Comparison of ENCODE assay signal across 23 cellular contexts in the genomic region with DNA sequence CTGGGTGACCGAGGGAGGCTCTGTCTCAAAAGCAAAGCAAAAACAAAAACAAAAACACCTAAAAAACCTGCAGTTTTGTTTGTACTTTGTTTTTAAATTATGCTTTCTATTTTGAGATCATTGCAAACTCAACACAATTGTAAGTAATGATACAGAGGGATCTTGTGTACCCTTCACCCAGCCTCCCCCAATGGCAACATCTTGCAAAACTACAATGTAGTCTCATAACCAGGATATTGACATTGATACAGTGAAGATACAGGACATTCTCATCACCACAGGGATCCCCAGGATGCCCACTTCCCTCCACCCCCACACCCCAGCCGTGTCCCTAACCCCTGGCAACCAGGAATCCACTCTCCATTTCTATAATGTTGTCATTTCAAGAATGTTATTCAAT. TPM values are rescaled to one million over a fixed set of nuclear protein-coding genes. Genes with fewer than 3 reads are reported as not detected.
DNase-seq lines count a peak whose midpoint lies in the region; ATAC-seq, FAIRE-seq and TF ChIP-seq lines count a peak whose summit lies in the region.
"Had no signal": no experiment of that assay in that cellular context is flagged by ENCODE, and none has a peak within 500 bp of the region (broad histone marks: within the 10 kb centered on the region; RNA-seq: fewer than 3 reads in every experiment).

No MANE protein-coding gene starts in this region.

- no peak overlapping the region for H2AFZ ChIP-seq in K562 (ENCODE audit: low read depth, low read length)
- H2AFZ ChIP-seq: GM23338 had no signal

- H3K9me3 ChIP-seq in K562 (replicated peaks; ENCODE audit: control insufficient read depth, insufficient read depth, low read depth, low read length) (no peaks in the 10 kb centered on the region), neutrophil (peaks cover 12% of the 10 kb centered on the region)

- peak overlapping the region; percentile 87 to 96 (median 93) for H3K27ac Mint-ChIP-seq in CD14-positive monocyte
- H3K27ac Mint-ChIP-seq: CD8-positive, alpha-beta T cell; GM23338; HFFc6; IgD-negative memory B cell had no signal

- DNase-seq in CD14-positive monocyte (ENCODE audit: low spot score): no peak
- DNase-seq in K562 (ENCODE audit: extremely low read depth in 1 of 4, low spot score in 3 of 4): no peak
- DNase-seq in dorsolateral prefrontal cortex: no peak
- DNase-seq in COLO829 (ENCODE audit: low spot score): no peak
- DNase-seq: CD8-positive, alpha-beta T cell; COR-L47; DMS 273 treated with DMSO at 0.1 percent for 48 hours; DMS53; HCEC 1CT; HFFc6; KG1 had no signal

- H3K9me3 Mint-ChIP-seq in CD14-positive monocyte: peaks cover 0 to 12% (median 4%) of the 10 kb centered on the region in 7 donors
- H3K9me3 Mint-ChIP-seq: GM23338, HFFc6, IgD-negative memory B cell had no signal

- WGBS in K562 (ENCODE audit: insufficient coverage, low coverage, missing lambda C conversion rate): 58% methylated on average over 2 of the region's 2 CpGs

- intact Hi-C loops in CD14-positive monocyte (cut with micrococcal nuclease) (no loop called here), K562 (cut with micrococcal nuclease) (no loop called here), dorsolateral prefrontal cortex (cut with DNase I) (no loop called here)

- no peaks in the 10 kb centered on the region for H4K20me1 ChIP-seq in K562 (replicated peaks; ENCODE audit: control insufficient read depth, insufficient read depth, low read length)

- H3K4me3 ChIP-seq in K562: no peak overlapping the region
- H3K4me3 ChIP-seq in neutrophil (ENCODE audit: low read depth in 1 of 2, low read length in 1 of 2): peak overlapping the region in 1 of 2 experiments; percentile 20
- H3K4me3 ChIP-seq in dorsolateral prefrontal cortex: peak overlapping the region in 5 of 59 donors; percentile 16 to 45 (median 29)
- H3K4me3 ChIP-seq: A549, GM23338 had no signal

- TF ChIP-seq POLR2A in K562 (conservative IDR thresholded peaks at IDR 0.05): no peak

- H3K27ac ChIP-seq in K562 (ENCODE audit: extremely low read depth, low read depth, low read length) (no peak overlapping the region), neutrophil (peak overlapping the region; percentile 100), dorsolateral prefrontal cortex (peak overlapping the region in 3 of 59 donors; percentile 35 to 63 (median 41))
- H3K27ac ChIP-seq: 22Rv1, A549, C4-2B had no signal

- no peak overlapping the region for H3K4me2 ChIP-seq in K562 (ENCODE audit: insufficient read depth, low read length)
- H3K4me2 ChIP-seq: A549, GM23338 had no signal

- no peaks in the 10 kb centered on the region for H3K79me2 ChIP-seq in K562 (ENCODE audit: control insufficient read depth, insufficient read depth, low read length)

- no peak for TF ChIP-seq CTCF in CD14-positive monocyte (IDR thresholded peaks at IDR 0.05)
- TF ChIP-seq CTCF in K562 (IDR thresholded peaks at IDR 0.05 in 2 of 3, conservative IDR thresholded peaks at IDR 0.05 in 1 of 3; ENCODE audit: insufficient read depth in 2 of 3, low read depth in 1 of 3, low read length in 3 of 3): no peak
- no peak for TF ChIP-seq CTCF in neutrophil (IDR thresholded peaks at IDR 0.05)
- no peak for TF ChIP-seq CTCF in dorsolateral prefrontal cortex (IDR thresholded peaks at IDR 0.05 in 54 of 56, conservative IDR thresholded peaks at IDR 0.05 in 2 of 56; ENCODE audit: low read depth in 1 of 56, partially characterized antibody in 56 of 56)

- peaks cover 44 to 58% of the 10 kb centered on the region in 2 donors for H3K36me3 Mint-ChIP-seq in CD14-positive monocyte
- H3K36me3 Mint-ChIP-seq: CD8-positive, alpha-beta T cell; IgD-negative memory B cell had no signal

- H3K4me1 ChIP-seq in K562 (replicated peaks in 1 of 2; ENCODE audit: control insufficient read depth in 2 of 2, insufficient read depth in 2 of 2, low read length in 2 of 2): peaks cover 7 to 22% of the 10 kb centered on the region in 2 experiments; a peak in 4 of 5 replicates
- H3K4me1 ChIP-seq in neutrophil (ENCODE audit: control insufficient read depth in 1 of 2, insufficient read depth in 1 of 2, low read depth in 1 of 2, low read length in 1 of 2): peaks cover 91 to 92% of the 10 kb centered on the region in 2 experiments
- H3K4me1 ChIP-seq: A549 had no signal

- H3K9ac ChIP-seq in K562 (ENCODE audit: insufficient read depth in 1 of 2, low read depth in 2 of 2, low read length in 2 of 2): no peak overlapping the region

- BruUV-seq in K562 (replicated peaks; lab: Mats Ljungman, UMichigan): no TSS peak

- no peaks in the 10 kb centered on the region for H3K36me3 ChIP-seq in K562 (ENCODE audit: control insufficient read depth, insufficient read depth, low read length)
- peaks cover 60% of the 10 kb centered on the region for H3K36me3 ChIP-seq in neutrophil

- peaks cover 71% of the 10 kb centered on the region for H3K4me1 Mint-ChIP-seq in CD14-positive monocyte
- H3K4me1 Mint-ChIP-seq: GM23338, IgD-negative memory B cell had no signal

- ATAC-seq in K562: no peak
- ATAC-seq in GM21529 (IDR thresholded peaks at IDR 0.05; ENCODE audit: unreplicated experiment): no peak
- ATAC-seq: A549; CD8-positive, alpha-beta T cell; GM23338 had no signal

- peaks cover 2 to 9% (median 8%) of the 10 kb centered on the region in 3 donors for H3K27me3 Mint-ChIP-seq in CD14-positive monocyte (ENCODE audit: low read depth in 3 of 3)

- FAIRE-seq in K562 (lab: Jason Lieb, UNC): no peak
- FAIRE-seq: A549, G401.6, GM12892, H54, HTR-8/SVneo had no signal

- peak overlapping the region in 1 of 2 donors; percentile 26 for H3K4me3 Mint-ChIP-seq in CD14-positive monocyte
- H3K4me3 Mint-ChIP-seq: CD8-positive, alpha-beta T cell; GM23338; HFFc6; IgD-negative memory B cell had no signal

- H3K9me1 ChIP-seq in K562 (ENCODE audit: control insufficient read depth, insufficient read depth, low read length): no peaks in the 10 kb centered on the region

- in situ Hi-C loops in K562 (cut with MboI): no loop called here

- no peak for TF ChIP-seq RAD21 in K562 (CRISPR knock-in tag; conservative IDR thresholded peaks at IDR 0.05 in 1 of 2, IDR thresholded peaks at IDR 0.05 in 1 of 2)

- no peak for TF ChIP-seq EP300 in K562 (IDR thresholded peaks at IDR 0.05; ENCODE audit: low read length)

- CTCF ChIA-PET in K562 (lab: Yijun Ruan, JAX; ENCODE audit: low intra/inter-chr PET ratio): interaction anchor here (0.6 kb wide), 1 partner anchor 33 kb away, joined by 3 read pairs; no protein-coding TSS in a partner anchor

- POLR2A ChIA-PET in K562 (lab: Yijun Ruan, JAX): no interaction called here

- H3K27me3 ChIP-seq in K562 (ENCODE audit: control insufficient read depth in 2 of 2, insufficient read depth in 2 of 2, low read length in 2 of 2) (no peaks in the 10 kb centered on the region; a peak in 1 of 5 replicates), neutrophil (no peaks in the 10 kb centered on the region), dorsolateral prefrontal cortex (peaks cover 0 to 17% (median 0%) of the 10 kb centered on the region in 45 donors)

RNA-seq across cellular contexts. Expression of a gene that starts 10.4 kb away (rescaled TPM):
- polyA plus RNA-seq in CD14-positive monocyte: 1 to 10 TPM; 2.4 to 4.3 TPM
- total RNA-seq in K562 (2011; cell fraction: chromatin; rRNA removed; ENCODE audit: low replicate concordance): 0.77 and 1.6 TPM in 2 replicates
- 1.2 and 1.4 TPM in 2 replicates for total RNA-seq in K562 (2011; cell fraction: nucleolus; rRNA removed)
- 0.66 and 0.92 TPM in 2 replicates for total RNA-seq in K562 (2011; cell fraction: nucleoplasm; rRNA removed)
- 0.78 and 1.1 TPM in 2 replicates for total RNA-seq in K562 (2014; rRNA removed)
- total RNA-seq in K562 (2014; rRNA removed; fragmentation: Illumina TruSeq; extraction: Trizol): 0.07 and 0.13 TPM in 2 replicates
- total RNA-seq in K562 (2015; rRNA removed; fragmentation: Illumina TruSeq; extraction: Trizol): 0.04 and 0.15 TPM in 2 replicates
- total RNA-seq in K562 (2021): 0.51 and 0.63 TPM in 2 replicates
- 0.15 and 0.21 TPM in 2 replicates for polyA plus RNA-seq in K562 (2011; rRNA removed)
- polyA plus RNA-seq in K562 (2011; cell fraction: cytosol; rRNA removed): 0.12 and 0.69 TPM in 2 replicates
- polyA plus RNA-seq in K562 (2011; cell fraction: nucleus; rRNA removed): 0.74 and 1.5 TPM in 2 replicates
- 0.22 TPM in 2 replicates for polyA plus RNA-seq in K562 (2012)
- polyA plus RNA-seq in K562 (2014; fragmentation: Illumina TruSeq; extraction: Trizol): 0.10 and 0.28 TPM in 2 replicates
- under 1 TPM; 0.01 to 0.13 TPM for polyA plus RNA-seq in K562 (2014; fragmentation: Nextera tagmentation; extraction: Ambion mirVana)
- polyA plus RNA-seq in K562 (2014; rRNA removed): 0.24 and 0.43 TPM in 2 replicates
- 0.06 and 0.53 TPM in 2 replicates for polyA minus RNA-seq in K562 (2011; rRNA and poly(A)+ RNA removed)
- polyA minus RNA-seq in K562 (2011; cell fraction: cytosol; rRNA and poly(A)+ RNA removed): 0.19 TPM in 1 of 2 replicates, not detected in the other
- polyA minus RNA-seq in K562 (2011; cell fraction: nucleus; rRNA and poly(A)+ RNA removed): 0.33 and 0.40 TPM in 2 replicates
- total RNA-seq in dorsolateral prefrontal cortex: 1 to 10 TPM in 102 of 120 experiments, under 1 TPM in 18; 0.35 to 4.8 (median 1.8) TPM
- total RNA-seq: CD8-positive, alpha-beta T cell had no signal
- polyA plus RNA-seq: BJ, GM23338 had no signal

RNA-seq across cellular contexts. Expression of a gene that starts 11.9 kb away (rescaled TPM):
- polyA plus RNA-seq in CD14-positive monocyte (100 to 1,000 TPM; 143 to 320 TPM), K562 (2011; rRNA removed) (0.11 and 0.46 TPM in 2 replicates), K562 (2014; fragmentation: Illumina TruSeq; extraction: Trizol) (0.06 and 0.17 TPM in 2 replicates), K562 (2014; fragmentation: Nextera tagmentation; extraction: Ambion mirVana) (under 1 TPM; 0.17 TPM), K562 (2014; rRNA removed) (0.09 TPM in 1 of 2 replicates, not detected in the other)
- total RNA-seq in K562 (2011; cell fraction: chromatin; rRNA removed; ENCODE audit: low replicate concordance): 3.1 and 4.0 TPM in 2 replicates
- total RNA-seq in K562 (2011; cell fraction: nucleolus; rRNA removed): 1.4 and 1.7 TPM in 2 replicates
- total RNA-seq in K562 (2011; cell fraction: nucleoplasm; rRNA removed): 1.1 and 2.1 TPM in 2 replicates
- total RNA-seq in K562 (2014; rRNA removed) (not detected in 2 replicates), K562 (2014; rRNA removed; fragmentation: Illumina TruSeq; extraction: Trizol) (not detected in 2 replicates), K562 (2015; rRNA removed; fragmentation: Illumina TruSeq; extraction: Trizol) (0.08 and 0.40 TPM in 2 replicates), K562 (2021) (0.51 and 1.6 TPM in 2 replicates), dorsolateral prefrontal cortex (10 to 100 TPM in 11 of 120 experiments, 1 to 10 TPM in 108, under 1 TPM in 1; 0.67 to 19.3 (median 5.1) TPM)
- polyA plus RNA-seq in K562 (2011; cell fraction: cytosol; rRNA removed): 0.10 and 0.12 TPM in 2 replicates
- 1.8 and 3.6 TPM in 2 replicates for polyA plus RNA-seq in K562 (2011; cell fraction: nucleus; rRNA removed)
- 0.12 and 1.2 TPM in 2 replicates for polyA plus RNA-seq in K562 (2012)
- not detected in 2 replicates for polyA minus RNA-seq in K562 (2011; rRNA and poly(A)+ RNA removed)
- polyA minus RNA-seq in K562 (2011; cell fraction: cytosol; rRNA and poly(A)+ RNA removed): 3.0 TPM in 1 of 2 replicates, not detected in the other
- 0.67 TPM in 1 of 2 replicates, not detected in the other for polyA minus RNA-seq in K562 (2011; cell fraction: nucleus; rRNA and poly(A)+ RNA removed)
- total RNA-seq: GM23338 had no signal

RNA-seq across cellular contexts. Expression of a gene that starts 27.5 kb away (rescaled TPM):
- 1 to 10 TPM; 3.4 to 3.8 TPM for polyA plus RNA-seq in CD14-positive monocyte
- total RNA-seq in K562 (2011; cell fraction: chromatin; rRNA removed; ENCODE audit: low replicate concordance): 53.0 and 146 TPM in 2 replicates
- 97.4 and 98.7 TPM in 2 replicates for total RNA-seq in K562 (2011; cell fraction: nucleolus; rRNA removed)
- 51.2 and 61.0 TPM in 2 replicates for total RNA-seq in K562 (2011; cell fraction: nucleoplasm; rRNA removed)
- 32.9 and 39.8 TPM in 2 replicates for total RNA-seq in K562 (2014; rRNA removed)
- 8.7 and 10.8 TPM in 2 replicates for total RNA-seq in K562 (2014; rRNA removed; fragmentation: Illumina TruSeq; extraction: Trizol)
- 15.0 and 15.9 TPM in 2 replicates for total RNA-seq in K562 (2015; rRNA removed; fragmentation: Illumina TruSeq; extraction: Trizol)
- total RNA-seq in K562 (2021): 42.0 and 42.6 TPM in 2 replicates
- polyA plus RNA-seq in K562 (2011; rRNA removed): 9.6 and 13.9 TPM in 2 replicates
- 8.9 and 22.2 TPM in 2 replicates for polyA plus RNA-seq in K562 (2011; cell fraction: cytosol; rRNA removed)
- polyA plus RNA-seq in K562 (2011; cell fraction: nucleus; rRNA removed): 76.0 and 111 TPM in 2 replicates
- 22.3 and 23.7 TPM in 2 replicates for polyA plus RNA-seq in K562 (2012)
- polyA plus RNA-seq in K562 (2014; fragmentation: Illumina TruSeq; extraction: Trizol): 16.1 and 24.9 TPM in 2 replicates
- under 1 TPM; 0.36 to 0.41 TPM for polyA plus RNA-seq in K562 (2014; fragmentation: Nextera tagmentation; extraction: Ambion mirVana)
- polyA plus RNA-seq in K562 (2014; rRNA removed): 29.1 and 30.1 TPM in 2 replicates
- 7.0 and 11.3 TPM in 2 replicates for polyA minus RNA-seq in K562 (2011; rRNA and poly(A)+ RNA removed)
- polyA minus RNA-seq in K562 (2011; cell fraction: cytosol; rRNA and poly(A)+ RNA removed): 16.7 and 17.6 TPM in 2 replicates
- polyA minus RNA-seq in K562 (2011; cell fraction: nucleus; rRNA and poly(A)+ RNA removed): 30.8 and 33.1 TPM in 2 replicates
- 10 to 100 TPM in 118 of 120 experiments, 1 to 10 TPM in 2; 9.9 to 34.7 (median 16.9) TPM for total RNA-seq in dorsolateral prefrontal cortex

RNA-seq across cellular contexts. Expression of a gene that starts 46.9 kb away (rescaled TPM):
- polyA plus RNA-seq in CD14-positive monocyte (1 to 10 TPM; 6.5 to 7.3 TPM), K562 (2011; rRNA removed) (3.1 and 7.8 TPM in 2 replicates), K562 (2014; fragmentation: Illumina TruSeq; extraction: Trizol) (4.6 and 8.8 TPM in 2 replicates), K562 (2014; fragmentation: Nextera tagmentation; extraction: Ambion mirVana) (under 1 TPM; 0.71 to 0.87 TPM), K562 (2014; rRNA removed) (21.8 and 27.1 TPM in 2 replicates)
- total RNA-seq in K562 (2011; cell fraction: chromatin; rRNA removed; ENCODE audit: low replicate concordance): 3.9 and 14.1 TPM in 2 replicates
- total RNA-seq in K562 (2011; cell fraction: nucleolus; rRNA removed): 15.3 and 23.8 TPM in 2 replicates
- 10.9 and 11.0 TPM in 2 replicates for total RNA-seq in K562 (2011; cell fraction: nucleoplasm; rRNA removed)
- total RNA-seq in K562 (2014; rRNA removed) (11.3 and 15.0 TPM in 2 replicates), K562 (2014; rRNA removed; fragmentation: Illumina TruSeq; extraction: Trizol) (0.95 and 1.2 TPM in 2 replicates), K562 (2015; rRNA removed; fragmentation: Illumina TruSeq; extraction: Trizol) (2.1 and 2.3 TPM in 2 replicates), K562 (2021) (26.6 and 30.9 TPM in 2 replicates), dorsolateral prefrontal cortex (10 to 100 TPM; 13.1 to 31.8 (median 18.3) TPM)
- polyA plus RNA-seq in K562 (2011; cell fraction: cytosol; rRNA removed): 7.5 and 28.4 TPM in 2 replicates
- 10.8 and 17.8 TPM in 2 replicates for polyA plus RNA-seq in K562 (2011; cell fraction: nucleus; rRNA removed)
- polyA plus RNA-seq in K562 (2012): 13.9 and 22.8 TPM in 2 replicates
- 0.28 and 0.45 TPM in 2 replicates for polyA minus RNA-seq in K562 (2011; rRNA and poly(A)+ RNA removed)
- polyA minus RNA-seq in K562 (2011; cell fraction: cytosol; rRNA and poly(A)+ RNA removed): 6.3 and 7.8 TPM in 2 replicates
- 3.9 and 5.7 TPM in 2 replicates for polyA minus RNA-seq in K562 (2011; cell fraction: nucleus; rRNA and poly(A)+ RNA removed)
